In genomic region chr6:47789553-47789952, GRCh38 we compare ENCODE assay signal across 18 cellular contexts. TPM values are rescaled to one million over a fixed set of nuclear protein-coding genes. Genes with fewer than 3 reads are reported as not detected.
DNase-seq lines count a peak whose midpoint lies in the region; ATAC-seq, FAIRE-seq and TF ChIP-seq lines count a peak whose summit lies in the region.
"Had no signal": no experiment of that assay in that cellular context is flagged by ENCODE, and none has a peak within 500 bp of the region (broad histone marks: within the 10 kb centered on the region; RNA-seq: fewer than 3 reads in every experiment).

No MANE protein-coding gene starts in this region.

- TF ChIP-seq CTCF in H1 (IDR thresholded peaks at IDR 0.05; ENCODE audit: control extremely low read depth in 1 of 3, insufficient read depth in 1 of 3, low read depth in 1 of 3, low read length in 3 of 3) = no peak

- peak; percentile 17 to 28; a peak in 2 of 4 replicates for TF ChIP-seq RAD21 in H1 (IDR thresholded peaks at IDR 0.05 in 1 of 2, conservative IDR thresholded peaks at IDR 0.05 in 1 of 2; ENCODE audit: low read depth in 2 of 2, low read length in 2 of 2)

- H2BK12ac ChIP-seq in H1 (ENCODE audit: low read depth, low read length) = no peak overlapping the region

- H4K91ac ChIP-seq in H1 (replicated peaks; ENCODE audit: insufficient read length, low read length) = no peak overlapping the region

- H2AK5ac ChIP-seq in H1 (ENCODE audit: low read depth, low read length) = no peak overlapping the region

- H4K8ac ChIP-seq in H1 (ENCODE audit: extremely low read depth, insufficient read depth, low read length) = no peak overlapping the region

- H3K4ac ChIP-seq in H1 (replicated peaks; ENCODE audit: insufficient read length, low read depth, low read length) = no peak overlapping the region

- no peak overlapping the region for H3K4me3 ChIP-seq in H7 (ENCODE audit: insufficient read depth, low read depth, low read length)
- no peak overlapping the region; a peak in 1 of 8 replicates for H3K4me3 ChIP-seq in H1 (ENCODE audit: extremely low read depth in 1 of 4, insufficient read depth in 2 of 4, low read depth in 3 of 4, low read length in 4 of 4)
- H3K4me3 ChIP-seq: SJSA1 had no signal

- TF ChIP-seq EP300 in H1 (IDR thresholded peaks at IDR 0.05; ENCODE audit: borderline replicate concordance in 1 of 2, low read depth in 2 of 2, low read length in 2 of 2) = peak in 1 of 2 experiments; percentile 75; a peak in 1 of 3 replicates

- H2BK5ac ChIP-seq in H1 (ENCODE audit: low read depth, low read length) = no peak overlapping the region

- peak overlapping the region; percentile 62; the same call in 1 of the 2 replicates for H2BK20ac ChIP-seq in H1 (ENCODE audit: low read length)

- peak; percentile 98 for FAIRE-seq in H1 (lab: Jason Lieb, UNC)

- POLR2A ChIA-PET in H1 (lab: Charles Lee; ENCODE audit: partially characterized antibody) = interaction anchor here (0.6 to 0.7 kb wide), 4 partner anchors 9 to 831 kb away, joined by 3 to 4 read pairs (median 4); no protein-coding TSS in a partner anchor

- H3K27me3 ChIP-seq in H7 (ENCODE audit: control insufficient read depth, insufficient read depth, low read length) (peaks cover 33% of the 10 kb centered on the region), H1 (replicated peaks in 1 of 4; ENCODE audit: control insufficient read depth in 3 of 4, extremely low read depth in 1 of 4, insufficient read depth in 3 of 4, low read length in 3 of 4) (peaks cover 5 to 33% (median 28%) of the 10 kb centered on the region in 4 experiments; a peak in 6 of 7 replicates)
- H3K27me3 ChIP-seq: SJSA1 had no signal

- no peak overlapping the region for H2BK15ac ChIP-seq in H1 (ENCODE audit: low read length)

- no peak overlapping the region for H3K14ac ChIP-seq in H1 (ENCODE audit: insufficient read length)

- CTCF ChIA-PET in H1 (lab: Charles Lee; ENCODE audit: partially characterized antibody) = interaction anchor here (0.6 to 4.3 kb wide), 8 partner anchors 33 to 976 kb away, joined by 3 to 25 read pairs (median 4); no protein-coding TSS in a partner anchor

- H3K56ac ChIP-seq in H1 (replicated peaks; ENCODE audit: insufficient read length, low read depth, low read length) = no peak overlapping the region

- H3K18ac ChIP-seq in H1 (ENCODE audit: extremely low read depth, low read length) = no peak overlapping the region

- H3K4me2 ChIP-seq in H1 (ENCODE audit: insufficient read depth in 1 of 2, low read depth in 2 of 2, low read length in 2 of 2) = peak overlapping the region; percentile 42 to 48; a peak in 1 of 4 replicates

- H3K9me3 ChIP-seq in H1 (ENCODE audit: insufficient read depth in 2 of 2, low read depth in 1 of 2, low read length in 1 of 2) = no peaks in the 10 kb centered on the region
- H3K9me3 ChIP-seq: Caco-2, SJSA1 had no signal

- no peak overlapping the region for H2BK120ac ChIP-seq in H1 (replicated peaks; ENCODE audit: low read depth, low read length)

- H3K4me1 ChIP-seq in H1 (replicated peaks in 1 of 4; ENCODE audit: control insufficient read depth in 3 of 4, insufficient read depth in 4 of 4, low read length in 3 of 4) = peaks cover 0 to 7% (median 4%) of the 10 kb centered on the region in 4 experiments; a peak in 4 of 7 replicates
- H3K4me1 ChIP-seq: Caco-2, SJSA1 had no signal

- 7% methylated on average over 2 of the region's 2 CpGs; no CpG with 5 or more reads in 1 of the 2 experiments for WGBS in H1 (ENCODE audit: extremely low coverage in 1 of 2, insufficient coverage in 1 of 2, insufficient read length in 1 of 2, insufficient replicate concordance in 2 of 2, low coverage in 1 of 2, low lambda C conversion rate in 2 of 2, missing lambda C conversion rate in 1 of 2), 2 experiments

- TF ChIP-seq POLR2A in H1 (IDR thresholded peaks at IDR 0.05; ENCODE audit: control extremely low read depth in 1 of 2, low read depth in 2 of 2, low read length in 2 of 2) = no peak

- DNase-seq in H7 = peak; percentile 23
- DNase-seq in NCI-H345 (lab: John Stamatoyannopoulos, UW) = peak; percentile 11
- DNase-seq in H1 (ENCODE audit: low read depth in 1 of 2, low spot score in 2 of 2) = no peak
- peak; percentile 25 for DNase-seq in iPS-NIHi7 (ENCODE audit: extremely low spot score)
- DNase-seq in stimulated activated CD4-positive, alpha-beta T cell treated with anti-CD3 and anti-CD28 coated beads, Interleukin-1b, Interleukin-23, amount 100 ng/mL, for 48 hours = no peak
- DNase-seq in glomerular visceral epithelial cell (ENCODE audit: extremely low spot score) = no peak
- DNase-seq in NCI-H446 treated with DMSO at 0.1 percent for 48 hours (lab: John Stamatoyannopoulos, UW) = no peak
- DNase-seq: Caco-2; DMS79; HCEC 1CT; NCI-H2029; NCI-H524; NK-92 treated with Interleukin-12 subunit alpha and Interleukin-12 subunit beta, amount 100 ng/mL, for 24 hours; SW 1271 had no signal

- no peak for ATAC-seq in HG03159 (IDR thresholded peaks at IDR 0.05; ENCODE audit: unreplicated experiment)

- peaks cover 0 to 2% of the 10 kb centered on the region in 2 experiments for H4K20me1 ChIP-seq in H1 (replicated peaks in 1 of 2; ENCODE audit: control insufficient read depth in 1 of 2, insufficient read depth in 2 of 2, low read length in 2 of 2)

- H3K36me3 ChIP-seq in H7 (replicated peaks; ENCODE audit: control insufficient read depth, insufficient read depth, low read length) (no peaks in the 10 kb centered on the region), H1 (ENCODE audit: control insufficient read depth in 2 of 4, insufficient read depth in 4 of 4, low read length in 3 of 4) (no peaks in the 10 kb centered on the region)
- H3K36me3 ChIP-seq: SJSA1 had no signal

- no peak overlapping the region for H2AFZ ChIP-seq in H1 (ENCODE audit: low read length)

- no peak overlapping the region for H3K27ac ChIP-seq in H1 (ENCODE audit: low read depth, low read length)
- H3K27ac ChIP-seq: SJSA1 had no signal

- H3K23ac ChIP-seq in H1 (ENCODE audit: insufficient read length) = no peak overlapping the region

- no peaks in the 10 kb centered on the region for H3K23me2 ChIP-seq in H1 (ENCODE audit: low read depth, low read length)

- H4K5ac ChIP-seq in H1 (ENCODE audit: insufficient read length, low read depth, low read length) = no peak overlapping the region

- H3K9ac ChIP-seq in H1 (replicated peaks in 1 of 4; ENCODE audit: extremely low read depth in 1 of 4, low read depth in 3 of 4, low read length in 3 of 4) = no peak overlapping the region

- H3K79me2 ChIP-seq in H1 (ENCODE audit: control insufficient read depth in 1 of 2, insufficient read depth in 2 of 2, low read length in 2 of 2) = no peaks in the 10 kb centered on the region

- H3K79me1 ChIP-seq in H1 (ENCODE audit: low read depth, low read length) = no peaks in the 10 kb centered on the region

TF ChIP-seq in H1, 55 proteins besides CTCF, POLR2A, EP300 and RAD21:
- peak; percentile 71; the same call in 1 of the 2 replicates for TF ChIP-seq POU5F1 (IDR thresholded peaks at IDR 0.05; ENCODE audit: low read depth, low read length)
- peak; percentile 100 for TF ChIP-seq TCF12 (IDR thresholded peaks at IDR 0.05; ENCODE audit: low read depth, low read length)
- TF ChIP-seq JUN (IDR thresholded peaks at IDR 0.05; ENCODE audit: low read depth, low read length) = no peak
- TF ChIP-seq JUND (IDR thresholded peaks at IDR 0.05; ENCODE audit: low read length) = no peak
- no peak for TF ChIP-seq PHF8 (conservative IDR thresholded peaks at IDR 0.05; ENCODE audit: low read depth, low read length)
- peak; percentile 63; the same call in 1 of the 2 replicates for TF ChIP-seq SP1 (IDR thresholded peaks at IDR 0.05; ENCODE audit: low read depth, low read length)
- no peak for TF ChIP-seq KDM1A (IDR thresholded peaks at IDR 0.05; ENCODE audit: borderline replicate concordance, low read length)
- no peak for TF ChIP-seq BACH1 (IDR thresholded peaks at IDR 0.05; ENCODE audit: low read length)
- peak; percentile 84 for TF ChIP-seq NANOG (IDR thresholded peaks at IDR 0.05; ENCODE audit: insufficient read depth, low read depth, low read length, poor library complexity, severe bottlenecking)
- peak; percentile 78 for TF ChIP-seq POLR2AphosphoS5 (IDR thresholded peaks at IDR 0.05; ENCODE audit: low read depth, low read length)

RNA-seq across cellular contexts. Expression of gene OPN5, which starts 7.7 kb away (rescaled TPM):
- not detected in 2 replicates for total RNA-seq in H7 (2014; rRNA removed; shearing (Covaris generic))
- total RNA-seq in H1 (2021; fragmentation: NEBNext Ultra II Directional; extraction: Animal tissue kit (Norgen Biotek cat#: 25700)) = not detected in 2 replicates
- not detected in 2 replicates for polyA plus RNA-seq in H1 (2011; rRNA removed)
- polyA plus RNA-seq in H1 (2011; cell fraction: cytosol; rRNA removed) = not detected
- polyA plus RNA-seq in H1 (2011; cell fraction: nucleus; rRNA removed) = not detected
- polyA plus RNA-seq in H1 (2012, experiment 1 of 2) = not detected in 4 replicates
- not detected for polyA plus RNA-seq in H1 (2012, experiment 2 of 2)
- 0.02 TPM for polyA plus RNA-seq in H1 (2013, experiment 1 of 2)
- polyA plus RNA-seq in H1 (2013, experiment 2 of 2) = not detected
- not detected in 2 replicates for polyA minus RNA-seq in H1 (2011; rRNA and poly(A)+ RNA removed)
- not detected for polyA minus RNA-seq in H1 (2011; cell fraction: cytosol; rRNA and poly(A)+ RNA removed)
- not detected for polyA minus RNA-seq in H1 (2011; cell fraction: nucleus; rRNA and poly(A)+ RNA removed)
- total RNA-seq: Caco-2, HT1080, SJSA1 had no signal
- polyA plus RNA-seq: IgD-negative memory B cell had no signal

Comparison
In these comparisons a context has a peak if more than half of its experiments do, and no peak if none do; other contexts are left out.
1. DNase-seq: peak in H7 (single experiment), NCI-H345 (single experiment) and iPS-NIHi7 (single experiment); none in H1 (0 of 2), stimulated activated CD4-positive, alpha-beta T cell treated with anti-CD3 and anti-CD28 coated beads, Interleukin-1b, Interleukin-23, amount 100 ng/mL, for 48 hours (single experiment), glomerular visceral epithelial cell (single experiment) and NCI-H446 treated with DMSO at 0.1 percent for 48 hours (single experiment).